In the genomic region with DNA sequence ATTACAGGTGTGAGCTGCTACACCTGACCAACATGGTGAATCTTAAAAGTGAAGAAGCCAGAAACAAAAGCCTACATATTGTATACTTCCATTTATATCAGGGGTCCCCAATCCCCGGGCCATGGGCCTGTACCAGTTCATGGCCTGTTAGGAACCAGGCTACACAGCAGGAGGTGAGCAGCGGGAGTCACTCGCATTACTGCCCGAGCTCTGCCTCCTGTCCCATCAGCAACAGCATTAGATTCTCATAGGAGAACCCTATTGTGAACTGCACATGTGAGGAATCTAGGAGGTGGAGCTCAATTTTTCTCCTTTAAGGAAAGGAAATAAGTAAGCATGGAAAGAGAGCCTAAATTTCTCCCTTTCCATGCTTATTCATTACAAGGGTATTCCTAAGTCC, we compare ENCODE assay signal across 20 cellular contexts. TPM values are rescaled to one million over a fixed set of nuclear protein-coding genes. Genes with fewer than 3 reads are reported as not detected.
A peak's percentile ranks its signal among the peaks of the same experiment; 100 is the strongest.
DNase-seq lines count a peak whose midpoint lies in the region; ATAC-seq, FAIRE-seq and TF ChIP-seq lines count a peak whose summit lies in the region.
"Had no signal": no experiment of that assay in that cellular context is flagged by ENCODE, and none has a peak within 500 bp of the region (broad histone marks: within the 10 kb centered on the region; RNA-seq: fewer than 3 reads in every experiment).

No MANE protein-coding gene starts in this region.

- H3K4me2 ChIP-seq in A549, result no peak overlapping the region
- no peak overlapping the region for H3K4me2 ChIP-seq in BLaER1
- H3K4me2 ChIP-seq in astrocyte (ENCODE audit: low read length), result no peak overlapping the region

- no peak overlapping the region for H3K27ac ChIP-seq in A549
- no peak overlapping the region for H3K27ac ChIP-seq in BLaER1
- no peak overlapping the region for H3K27ac ChIP-seq in astrocyte (ENCODE audit: low read depth, low read length)

- H3K79me2 ChIP-seq in astrocyte (ENCODE audit: insufficient read depth, low read length), result peaks cover 95% of the 10 kb centered on the region

- WGBS in A549 (ENCODE audit: missing lambda C conversion rate), result 72% methylated on average over 4 of the region's 4 CpGs
- 98 to 100% methylated on average over 4 of the region's 4 CpGs for WGBS in lower leg skin, 2 donors

- no peak overlapping the region for H2AFZ ChIP-seq in astrocyte (ENCODE audit: low read depth, low read length)

- H3K4me3 Mint-ChIP-seq in astrocyte (ENCODE audit: unreplicated experiment), result no peak overlapping the region
- H3K4me3 Mint-ChIP-seq: B cell; CD14-positive monocyte; CD4-positive, alpha-beta memory T cell; CD4-positive, CD25-positive, alpha-beta regulatory T cell; CD8-positive, alpha-beta memory T cell had no signal

- TF ChIP-seq CTCF in A549 (IDR thresholded peaks at IDR 0.05), result no peak
- TF ChIP-seq CTCF in astrocyte (IDR thresholded peaks at IDR 0.05; ENCODE audit: insufficient read depth, low read depth, low read length), result no peak
- TF ChIP-seq CTCF in lower leg skin (IDR thresholded peaks at IDR 0.05), result no peak
- no peak for TF ChIP-seq CTCF in mucosa of descending colon (IDR thresholded peaks at IDR 0.05)

- POLR2A ChIA-PET in A549 (lab: Yijun Ruan, JAX), result no interaction called here

- CTCF ChIA-PET in A549 (lab: Yijun Ruan, JAX), result interaction anchor here (1.1 to 1.6 kb wide), 4 partner anchors 9 to 90 kb away, joined by 3 to 4 read pairs (median 3); no protein-coding TSS in a partner anchor

- H3K9ac ChIP-seq in BLaER1, result no peak overlapping the region
- H3K9ac ChIP-seq in astrocyte (ENCODE audit: low read length), result no peak overlapping the region

- H3K27me3 Mint-ChIP-seq in astrocyte (ENCODE audit: low read depth, unreplicated experiment), result no peaks in the 10 kb centered on the region
- H3K27me3 Mint-ChIP-seq: B cell; CD4-positive, alpha-beta memory T cell; CD4-positive, CD25-positive, alpha-beta regulatory T cell; CD8-positive, alpha-beta memory T cell had no signal

- H3K36me3 ChIP-seq in BLaER1 (peaks cover 91% of the 10 kb centered on the region), astrocyte (ENCODE audit: insufficient read depth, low read length) (peaks cover 13% of the 10 kb centered on the region), mucosa of descending colon (ENCODE audit: low read depth) (no peaks in the 10 kb centered on the region)

- H3K9me3 ChIP-seq in A549 (peaks cover 28% of the 10 kb centered on the region), BLaER1 (peaks cover 73% of the 10 kb centered on the region), astrocyte (ENCODE audit: insufficient read depth, low read depth, low read length) (no peaks in the 10 kb centered on the region), mucosa of descending colon (peaks cover 15% of the 10 kb centered on the region)

- H3K4me3 ChIP-seq in A549 (no peak overlapping the region), BLaER1 (peak overlapping the region; percentile 30; the same call in 1 of the 2 replicates), astrocyte (ENCODE audit: insufficient read depth, low read depth, low read length) (no peak overlapping the region), lower leg skin (ENCODE audit: low read depth, poor library complexity, severe bottlenecking) (no peak overlapping the region), mucosa of descending colon (no peak overlapping the region)

- intact Hi-C loops in lower leg skin (cut with DNase I; ENCODE audit: low total_unique reads) (no loop called here), mucosa of descending colon (cut with DNase I, micrococcal nuclease) (no loop called here)

- TF ChIP-seq RAD21 in A549 (conservative IDR thresholded peaks at IDR 0.05 in 1 of 2, IDR thresholded peaks at IDR 0.05 in 1 of 2), result no peak

- H3K27ac Mint-ChIP-seq in astrocyte (ENCODE audit: unreplicated experiment), result peak overlapping the region; percentile 27
- H3K27ac Mint-ChIP-seq: B cell; CD4-positive, alpha-beta memory T cell had no signal

- TF ChIP-seq EP300 in A549 (IDR thresholded peaks at IDR 0.05), result no peak

- H4K20me1 ChIP-seq in BLaER1 (peaks cover 93% of the 10 kb centered on the region), astrocyte (ENCODE audit: insufficient read depth, low read length) (peaks cover 71% of the 10 kb centered on the region)

- DNase-seq in A549 (ENCODE audit: low read depth in 1 of 2, low spot score in 1 of 2) (no peak), astrocyte (ENCODE audit: low read depth) (no peak), lower leg skin (ENCODE audit: low spot score in 2 of 2) (no peak), mucosa of descending colon (no peak)
- no peak for DNase-seq in stimulated activated CD4-positive, alpha-beta T cell treated with anti-CD3 and anti-CD28 coated beads, Interleukin-4, amount 100 ng/mL, for 4 hours
- DNase-seq: 8988T; AML-193; C1 segment of cervical spinal cord; CD4-positive, alpha-beta memory T cell; CD4-positive, CD25-positive, alpha-beta regulatory T cell; CD8-positive, alpha-beta memory T cell; COR-L47; DMS79 treated with DMSO at 0.1 percent for 48 hours; GF-D8 had no signal

- H3K9me3 Mint-ChIP-seq in astrocyte (ENCODE audit: unreplicated experiment), result peaks cover under 1% of the 10 kb centered on the region

- FAIRE-seq in A549 (lab: Jason Lieb, UNC) (peak; percentile 18), astrocyte (lab: Jason Lieb, UNC) (no peak)
- FAIRE-seq: A204.1, D721Med, GM12891 had no signal

- TF ChIP-seq POLR2A in A549 (IDR thresholded peaks at IDR 0.05; ENCODE audit: low read length), result no peak
- TF ChIP-seq POLR2A in lower leg skin (IDR thresholded peaks at IDR 0.05), result no peak

- H3K27me3 ChIP-seq in BLaER1 (no peaks in the 10 kb centered on the region), astrocyte (ENCODE audit: insufficient read depth, low read length) (no peaks in the 10 kb centered on the region)

- H3K4me1 ChIP-seq in A549, result peaks cover 7% of the 10 kb centered on the region; the same call in 2 of the 3 replicates
- no peaks in the 10 kb centered on the region for H3K4me1 ChIP-seq in BLaER1
- H3K4me1 ChIP-seq in astrocyte (ENCODE audit: insufficient read depth, low read length), result no peaks in the 10 kb centered on the region
- H3K4me1 ChIP-seq in mucosa of descending colon (ENCODE audit: low read depth), result no peaks in the 10 kb centered on the region

- peaks cover 24% of the 10 kb centered on the region for H3K36me3 Mint-ChIP-seq in astrocyte (ENCODE audit: low read depth, unreplicated experiment)

- ATAC-seq in A549 (no peak), mucosa of descending colon (no peak)

- peaks cover 27% of the 10 kb centered on the region for H3K4me1 Mint-ChIP-seq in astrocyte (ENCODE audit: low read depth, unreplicated experiment)
- H3K4me1 Mint-ChIP-seq: CD14-positive monocyte had no signal

TF ChIP-seq in A549, 52 proteins besides CTCF, POLR2A, EP300 and RAD21:
- TF ChIP-seq CEBPB (IDR thresholded peaks at IDR 0.05) (no peak), PHF8 (IDR thresholded peaks at IDR 0.05; ENCODE audit: borderline replicate concordance, low read depth) (no peak), HEYL (CRISPR knock-in tag; IDR thresholded peaks at IDR 0.05) (no peak)
- TF ChIP-seq, protein P1, sequence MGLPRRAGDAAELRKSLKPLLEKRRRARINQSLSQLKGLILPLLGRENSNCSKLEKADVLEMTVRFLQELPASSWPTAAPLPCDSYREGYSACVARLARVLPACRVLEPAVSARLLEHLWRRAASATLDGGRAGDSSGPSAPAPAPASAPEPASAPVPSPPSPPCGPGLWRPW (IDR thresholded peaks at IDR 0.05), result no peak
- TF ChIP-seq, protein P2, sequence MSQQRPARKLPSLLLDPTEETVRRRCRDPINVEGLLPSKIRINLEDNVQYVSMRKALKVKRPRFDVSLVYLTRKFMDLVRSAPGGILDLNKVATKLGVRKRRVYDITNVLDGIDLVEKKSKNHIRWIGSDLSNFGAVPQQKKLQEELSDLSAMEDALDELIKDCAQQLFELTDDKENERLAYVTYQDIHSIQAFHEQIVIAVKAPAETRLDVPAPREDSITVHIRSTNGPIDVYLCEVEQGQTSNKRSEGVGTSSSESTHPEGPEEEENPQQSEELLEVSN (IDR thresholded peaks at IDR 0.05; ENCODE audit: borderline replicate concordance, low read depth), result no peak

RNA-seq across cellular contexts. Expression of a gene that starts 21.7 kb away (rescaled TPM):
- 231 and 306 TPM in 2 replicates for polyA plus RNA-seq in A549 (2011; rRNA removed)
- 98.3 and 99.8 TPM in 2 replicates for polyA plus RNA-seq in A549 (2012; cell fraction: cytosol; rRNA removed)
- polyA plus RNA-seq in A549 (2012; cell fraction: nucleus; rRNA removed), result 97.3 and 104 TPM in 2 replicates
- 155 to 157 TPM (median 156 TPM) in 3 replicates for polyA plus RNA-seq in A549 (2017; fragmentation: RNase III; extraction: RNeasy Plus Mini Kit Qiagen cat#74134 plus additional on column Dnase treatment)
- polyA minus RNA-seq in A549 (2011; rRNA and poly(A)+ RNA removed), result 263 and 303 TPM in 2 replicates
- 226 and 237 TPM in 2 replicates for total RNA-seq in astrocyte
- 10 to 100 TPM; 86.0 to 96.7 (median 90.3) TPM for total RNA-seq in lower leg skin
- total RNA-seq in mucosa of descending colon, result 100 to 1,000 TPM; 104 to 127 (median 117) TPM

RNA-seq across cellular contexts. Expression of a gene that starts 59.5 kb away (rescaled TPM):
- polyA plus RNA-seq in A549 (2011; rRNA removed), result 43.4 and 53.9 TPM in 2 replicates
- 36.6 and 40.3 TPM in 2 replicates for polyA plus RNA-seq in A549 (2012; cell fraction: cytosol; rRNA removed)
- 22.8 and 27.9 TPM in 2 replicates for polyA plus RNA-seq in A549 (2012; cell fraction: nucleus; rRNA removed)
- 24.5 to 28.0 TPM (median 27.7 TPM) in 3 replicates for polyA plus RNA-seq in A549 (2017; fragmentation: RNase III; extraction: RNeasy Plus Mini Kit Qiagen cat#74134 plus additional on column Dnase treatment)
- polyA minus RNA-seq in A549 (2011; rRNA and poly(A)+ RNA removed), result 79.0 and 91.9 TPM in 2 replicates
- 40.6 and 44.8 TPM in 2 replicates for total RNA-seq in astrocyte
- 10 to 100 TPM; 36.5 to 44.8 (median 42.5) TPM for total RNA-seq in lower leg skin
- total RNA-seq in mucosa of descending colon, result 10 to 100 TPM; 30.4 to 49.6 (median 36.0) TPM
